1 cellular context compared by ENCODE assay signal in genomic region chr1:101253976-101254660, GRCh38.
A peak's percentile ranks its signal among the peaks of the same experiment; 100 is the strongest.
TF ChIP-seq lines count a peak whose summit lies in the region.

No MANE protein-coding gene starts in this region.

TF ChIP-seq in K562, 482 proteins besides CTCF, POLR2A, EP300 and RAD21 (continued from another document):
- TF ChIP-seq CHD7 (IDR thresholded peaks at IDR 0.05; ENCODE audit: low read depth, low read length) (no peak), RBBP5 (IDR thresholded peaks at IDR 0.05; ENCODE audit: borderline replicate concordance, insufficient read depth, low read length, poor library complexity, severe bottlenecking) (no peak), FOXM1 (IDR thresholded peaks at IDR 0.05; ENCODE audit: low read depth) (no peak; the same call in 1 of the 2 replicates), FOXM1 (CRISPR knock-in tag; IDR thresholded peaks at IDR 0.05; ENCODE audit: low read depth) (no peak), ELK1 (CRISPR knock-in tag; IDR thresholded peaks at IDR 0.05) (no peak), ZNF165 (CRISPR knock-in tag; IDR thresholded peaks at IDR 0.05; ENCODE audit: borderline replicate concordance) (no peak), PHF21A (IDR thresholded peaks at IDR 0.05; ENCODE audit: borderline replicate concordance, low read depth) (no peak), JUN (IDR thresholded peaks at IDR 0.05; ENCODE audit: borderline replicate concordance, low read depth, low read length) (no peak), JUN (CRISPR knock-in tag; IDR thresholded peaks at IDR 0.05; ENCODE audit: borderline replicate concordance) (no peak), ZNF24 (IDR thresholded peaks at IDR 0.05) (no peak), ZNF507 (tag; conservative IDR thresholded peaks at IDR 0.05) (no peak), CREB1 (IDR thresholded peaks at IDR 0.05) (no peak), CREB1 (CRISPR knock-in tag; IDR thresholded peaks at IDR 0.05) (no peak), DACH1 (IDR thresholded peaks at IDR 0.05; ENCODE audit: partially characterized antibody) (no peak), MAFF (IDR thresholded peaks at IDR 0.05; ENCODE audit: low read length) (no peak), FIP1L1 (IDR thresholded peaks at IDR 0.05; ENCODE audit: low read depth, low read length, poor library complexity, severe bottlenecking) (no peak), ZNF253 (CRISPR knock-in tag; conservative IDR thresholded peaks at IDR 0.05) (no peak), SREBF1 (IDR thresholded peaks at IDR 0.05; ENCODE audit: borderline replicate concordance, low read depth, low read length) (no peak), HNRNPUL1 (IDR thresholded peaks at IDR 0.05; ENCODE audit: low read length) (no peak), U2AF2 (optimal IDR thresholded peaks at IDR 0.05; ENCODE audit: low read depth, low read length) (no peak), POLR2H (tag; IDR thresholded peaks at IDR 0.05; ENCODE audit: low read depth) (no peak), ZSCAN29 (IDR thresholded peaks at IDR 0.05) (no peak), YY1 (IDR thresholded peaks at IDR 0.05; ENCODE audit: borderline replicate concordance in 1 of 3, control insufficient read depth in 1 of 3, extremely low read depth in 1 of 3, insufficient read depth in 3 of 3, insufficient read length in 1 of 3, insufficient replicate concordance in 2 of 3, low read depth in 1 of 3, low read length in 2 of 3) (no peak), SMARCA4 (IDR thresholded peaks at IDR 0.05) (peak; percentile 44; the same call in 1 of the 2 replicates), ZNF175 (CRISPR knock-in tag; IDR thresholded peaks at IDR 0.05; ENCODE audit: low read depth) (no peak), ZNF431 (CRISPR knock-in tag; IDR thresholded peaks at IDR 0.05) (no peak), SMC3 (conservative IDR thresholded peaks at IDR 0.05; ENCODE audit: insufficient read depth, low read depth, low read length) (no peak), PTTG1 (tag; IDR thresholded peaks at IDR 0.05; ENCODE audit: low read depth) (no peak), ZNF79 (CRISPR knock-in tag; IDR thresholded peaks at IDR 0.05; ENCODE audit: low read depth) (no peak), BHLHE40 (IDR thresholded peaks at IDR 0.05; ENCODE audit: low read length) (no peak), CGGBP1 (CRISPR knock-in tag; IDR thresholded peaks at IDR 0.05) (no peak), ZEB2 (IDR thresholded peaks at IDR 0.05) (peak; percentile 31; the same call in 1 of the 2 replicates), ZNF311 (CRISPR knock-in tag; IDR thresholded peaks at IDR 0.05) (no peak), SOX6 (IDR thresholded peaks at IDR 0.05) (peak; percentile 28; the same call in 1 of the 2 replicates), RUNX1 (IDR thresholded peaks at IDR 0.05; ENCODE audit: low read depth) (no peak)
- TF ChIP-seq, protein P1, sequence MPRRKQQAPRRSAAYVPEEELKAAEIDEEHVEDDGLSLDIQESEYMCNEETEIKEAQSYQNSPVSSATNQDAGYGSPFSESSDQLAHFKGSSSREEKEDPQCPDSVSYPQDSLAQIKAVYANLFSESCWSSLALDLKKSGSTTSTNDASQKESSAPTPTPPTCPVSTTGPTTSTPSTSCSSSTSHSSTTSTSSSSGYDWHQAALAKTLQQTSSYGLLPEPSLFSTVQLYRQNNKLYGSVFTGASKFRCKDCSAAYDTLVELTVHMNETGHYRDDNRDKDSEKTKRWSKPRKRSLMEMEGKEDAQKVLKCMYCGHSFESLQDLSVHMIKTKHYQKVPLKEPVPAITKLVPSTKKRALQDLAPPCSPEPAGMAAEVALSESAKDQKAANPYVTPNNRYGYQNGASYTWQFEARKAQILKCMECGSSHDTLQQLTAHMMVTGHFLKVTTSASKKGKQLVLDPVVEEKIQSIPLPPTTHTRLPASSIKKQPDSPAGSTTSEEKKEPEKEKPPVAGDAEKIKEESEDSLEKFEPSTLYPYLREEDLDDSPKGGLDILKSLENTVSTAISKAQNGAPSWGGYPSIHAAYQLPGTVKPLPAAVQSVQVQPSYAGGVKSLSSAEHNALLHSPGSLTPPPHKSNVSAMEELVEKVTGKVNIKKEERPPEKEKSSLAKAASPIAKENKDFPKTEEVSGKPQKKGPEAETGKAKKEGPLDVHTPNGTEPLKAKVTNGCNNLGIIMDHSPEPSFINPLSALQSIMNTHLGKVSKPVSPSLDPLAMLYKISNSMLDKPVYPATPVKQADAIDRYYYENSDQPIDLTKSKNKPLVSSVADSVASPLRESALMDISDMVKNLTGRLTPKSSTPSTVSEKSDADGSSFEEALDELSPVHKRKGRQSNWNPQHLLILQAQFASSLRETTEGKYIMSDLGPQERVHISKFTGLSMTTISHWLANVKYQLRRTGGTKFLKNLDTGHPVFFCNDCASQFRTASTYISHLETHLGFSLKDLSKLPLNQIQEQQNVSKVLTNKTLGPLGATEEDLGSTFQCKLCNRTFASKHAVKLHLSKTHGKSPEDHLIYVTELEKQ (CRISPR knock-in tag; IDR thresholded peaks at IDR 0.05) = no peak
- TF ChIP-seq, protein P2, sequence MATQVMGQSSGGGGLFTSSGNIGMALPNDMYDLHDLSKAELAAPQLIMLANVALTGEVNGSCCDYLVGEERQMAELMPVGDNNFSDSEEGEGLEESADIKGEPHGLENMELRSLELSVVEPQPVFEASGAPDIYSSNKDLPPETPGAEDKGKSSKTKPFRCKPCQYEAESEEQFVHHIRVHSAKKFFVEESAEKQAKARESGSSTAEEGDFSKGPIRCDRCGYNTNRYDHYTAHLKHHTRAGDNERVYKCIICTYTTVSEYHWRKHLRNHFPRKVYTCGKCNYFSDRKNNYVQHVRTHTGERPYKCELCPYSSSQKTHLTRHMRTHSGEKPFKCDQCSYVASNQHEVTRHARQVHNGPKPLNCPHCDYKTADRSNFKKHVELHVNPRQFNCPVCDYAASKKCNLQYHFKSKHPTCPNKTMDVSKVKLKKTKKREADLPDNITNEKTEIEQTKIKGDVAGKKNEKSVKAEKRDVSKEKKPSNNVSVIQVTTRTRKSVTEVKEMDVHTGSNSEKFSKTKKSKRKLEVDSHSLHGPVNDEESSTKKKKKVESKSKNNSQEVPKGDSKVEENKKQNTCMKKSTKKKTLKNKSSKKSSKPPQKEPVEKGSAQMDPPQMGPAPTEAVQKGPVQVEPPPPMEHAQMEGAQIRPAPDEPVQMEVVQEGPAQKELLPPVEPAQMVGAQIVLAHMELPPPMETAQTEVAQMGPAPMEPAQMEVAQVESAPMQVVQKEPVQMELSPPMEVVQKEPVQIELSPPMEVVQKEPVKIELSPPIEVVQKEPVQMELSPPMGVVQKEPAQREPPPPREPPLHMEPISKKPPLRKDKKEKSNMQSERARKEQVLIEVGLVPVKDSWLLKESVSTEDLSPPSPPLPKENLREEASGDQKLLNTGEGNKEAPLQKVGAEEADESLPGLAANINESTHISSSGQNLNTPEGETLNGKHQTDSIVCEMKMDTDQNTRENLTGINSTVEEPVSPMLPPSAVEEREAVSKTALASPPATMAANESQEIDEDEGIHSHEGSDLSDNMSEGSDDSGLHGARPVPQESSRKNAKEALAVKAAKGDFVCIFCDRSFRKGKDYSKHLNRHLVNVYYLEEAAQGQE (CRISPR knock-in tag; IDR thresholded peaks at IDR 0.05; ENCODE audit: low read depth) = no peak
- TF ChIP-seq, protein P3, sequence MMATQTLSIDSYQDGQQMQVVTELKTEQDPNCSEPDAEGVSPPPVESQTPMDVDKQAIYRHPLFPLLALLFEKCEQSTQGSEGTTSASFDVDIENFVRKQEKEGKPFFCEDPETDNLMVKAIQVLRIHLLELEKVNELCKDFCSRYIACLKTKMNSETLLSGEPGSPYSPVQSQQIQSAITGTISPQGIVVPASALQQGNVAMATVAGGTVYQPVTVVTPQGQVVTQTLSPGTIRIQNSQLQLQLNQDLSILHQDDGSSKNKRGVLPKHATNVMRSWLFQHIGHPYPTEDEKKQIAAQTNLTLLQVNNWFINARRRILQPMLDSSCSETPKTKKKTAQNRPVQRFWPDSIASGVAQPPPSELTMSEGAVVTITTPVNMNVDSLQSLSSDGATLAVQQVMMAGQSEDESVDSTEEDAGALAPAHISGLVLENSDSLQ (IDR thresholded peaks at IDR 0.05) = peak; percentile 32; the same call in 1 of the 2 replicates
TF ChIP-seq in K562: peak in this region for 19.
